9 cellular contexts compared by ENCODE assay signal in the genomic region with DNA sequence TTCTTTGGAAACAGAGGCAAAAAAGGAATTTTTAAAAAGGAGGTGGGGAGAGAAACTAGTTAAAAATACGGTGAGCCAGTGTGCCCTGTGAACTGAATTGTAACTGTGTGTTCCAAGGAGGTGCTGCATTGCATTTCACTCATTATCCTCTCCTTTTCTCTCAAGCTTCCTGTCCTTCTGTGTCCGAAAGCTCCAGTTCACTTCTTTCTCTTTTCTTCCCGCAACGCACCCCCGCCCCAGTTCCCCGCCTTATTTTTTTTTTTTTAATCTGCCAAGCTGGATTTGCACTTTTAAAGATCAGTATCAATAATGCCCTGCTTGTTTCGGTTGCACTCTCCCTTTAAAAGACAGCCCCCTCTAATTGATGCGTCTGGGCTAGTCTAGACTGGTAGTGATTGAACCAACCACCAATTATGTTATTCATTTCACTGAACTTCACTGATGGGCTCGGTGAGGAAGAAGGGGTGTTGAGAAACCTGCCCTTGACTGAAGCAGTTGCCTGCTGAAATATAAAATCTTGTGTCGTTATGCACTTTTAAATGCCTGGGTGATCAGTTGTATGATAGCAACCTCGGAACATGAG. TPM values are rescaled to one million over a fixed set of nuclear protein-coding genes. Genes with fewer than 3 reads are reported as not detected.
DNase-seq lines count a peak whose midpoint lies in the region; ATAC-seq and TF ChIP-seq lines count a peak whose summit lies in the region.
"Had no signal": no experiment of that assay in that cellular context is flagged by ENCODE, and none has a peak within 500 bp of the region (broad histone marks: within the 10 kb centered on the region; RNA-seq: fewer than 3 reads in every experiment).

No MANE protein-coding gene starts in this region.

- peaks cover 39% of the 10 kb centered on the region for H3K4me1 Mint-ChIP-seq in GM23338

- H3K36me3 ChIP-seq in GM23338 (ENCODE audit: insufficient read depth) (no peaks in the 10 kb centered on the region), SJSA1 (peaks cover 19% of the 10 kb centered on the region), gastrocnemius medialis (no peaks in the 10 kb centered on the region), spleen (no peaks in the 10 kb centered on the region)

- H3K9me3 Mint-ChIP-seq in GM23338: no peaks in the 10 kb centered on the region

- H3K27ac ChIP-seq in GM23338 (ENCODE audit: low read depth): no peak overlapping the region
- peak overlapping the region; percentile 86 for H3K27ac ChIP-seq in SJSA1
- peak overlapping the region; percentile 86 to 92 (median 88) for H3K27ac ChIP-seq in gastrocnemius medialis
- H3K27ac ChIP-seq in spleen: no peak overlapping the region

- no peaks in the 10 kb centered on the region for H3K36me3 Mint-ChIP-seq in GM23338 (ENCODE audit: low read depth)

- H3F3A ChIP-seq in GM23338 (replicated peaks; ENCODE audit: low read depth): no peaks in the 10 kb centered on the region

- H3K79me2 ChIP-seq in GM23338 (replicated peaks; ENCODE audit: insufficient read depth): no peaks in the 10 kb centered on the region; the same call in 1 of the 2 replicates

- H3K9me3 ChIP-seq in SJSA1 (replicated peaks) (no peaks in the 10 kb centered on the region), gastrocnemius medialis (no peaks in the 10 kb centered on the region), spleen (no peaks in the 10 kb centered on the region)

- H4K20me1 ChIP-seq in GM23338 (replicated peaks; ENCODE audit: insufficient read depth): no peaks in the 10 kb centered on the region

- TF ChIP-seq POLR2A in gastrocnemius medialis (IDR thresholded peaks at IDR 0.05): no peak
- TF ChIP-seq POLR2A in spleen (IDR thresholded peaks at IDR 0.05): no peak

- 47 to 64% (median 55%) methylated on average over 11 of the region's 11 CpGs for WGBS in spleen, 5 donors

- no peak for ATAC-seq in GM23338
- no peak for ATAC-seq in gastrocnemius medialis
- ATAC-seq in HG03135 (IDR thresholded peaks at IDR 0.05; ENCODE audit: unreplicated experiment): no peak

- H2AFZ ChIP-seq in GM23338: peak overlapping the region; percentile 2; the same call in 1 of the 2 replicates

- H3K4me3 Mint-ChIP-seq in GM23338: peak overlapping the region; percentile 19

- no peak for TF ChIP-seq CTCF in GM23338 (conservative IDR thresholded peaks at IDR 0.05; ENCODE audit: low read depth in 2 of 2)
- TF ChIP-seq CTCF in foreskin fibroblast (IDR thresholded peaks at IDR 0.05; ENCODE audit: low read depth, low read length): no peak
- TF ChIP-seq CTCF in gastrocnemius medialis (IDR thresholded peaks at IDR 0.05 in 4 of 5, conservative IDR thresholded peaks at IDR 0.05 in 1 of 5): no peak
- TF ChIP-seq CTCF in spleen (IDR thresholded peaks at IDR 0.05 in 8 of 11, conservative IDR thresholded peaks at IDR 0.05 in 3 of 11): no peak

- H3K4me2 ChIP-seq in GM23338: peak overlapping the region; percentile 50

- in situ Hi-C loops in gastrocnemius medialis (cut with MboI; ENCODE audit: low sequenced_read_pairs in 4 of 4): loop anchor here in 2 of 4 donors (10.0 kb wide), 2 partner anchors 107 to 443 kb away; no protein-coding TSS in a partner anchor

- DNase-seq in GM23338 (ENCODE audit: low spot score) (peak; percentile 26), SJSA1 (ENCODE audit: low read depth in 1 of 2, low spot score in 2 of 2) (peak in 1 of 2 experiments; percentile 66), foreskin fibroblast (peak in 1 of 2 donors; percentile 61), gastrocnemius medialis (no peak), spleen (no peak), NOMO-1 (lab: John Stamatoyannopoulos, UW; ENCODE audit: unreplicated experiment in 2 of 2) (no peak)
- DNase-seq in activated T-cell treated with anti-CD3 and anti-CD28 coated beads, Interleukin-2, amount 50 U/mL, for 48 hours: no peak
- DNase-seq: RPMI8226 had no signal

- H3K27me3 ChIP-seq in GM23338 (ENCODE audit: insufficient read depth) (peaks cover 33% of the 10 kb centered on the region), SJSA1 (replicated peaks) (no peaks in the 10 kb centered on the region), gastrocnemius medialis (no peaks in the 10 kb centered on the region), spleen (replicated peaks in 1 of 7) (peaks cover 0 to 74% (median 20%) of the 10 kb centered on the region in 7 donors)

- peak overlapping the region; percentile 21; the same call in 1 of the 2 replicates for H3K27ac Mint-ChIP-seq in GM23338

- no peaks in the 10 kb centered on the region for H3K9me2 ChIP-seq in GM23338 (ENCODE audit: insufficient read depth)

- intact Hi-C loops in gastrocnemius medialis (cut with DNase I; ENCODE audit: low total_unique reads) (loop anchor here (1.0 to 10.0 kb wide), 3 partner anchors 59 to 803 kb away; a partner anchor contains a TSS), spleen (cut with DNase I; ENCODE audit: low total_unique reads) (no loop called here)

- H3K27me3 Mint-ChIP-seq in GM23338 (ENCODE audit: insufficient read depth, low read depth, poor library complexity): peaks cover 23% of the 10 kb centered on the region

- peaks cover 40% of the 10 kb centered on the region for H3K4me1 ChIP-seq in GM23338 (ENCODE audit: insufficient read depth)
- H3K4me1 ChIP-seq in SJSA1 (replicated peaks): peaks cover 25% of the 10 kb centered on the region
- H3K4me1 ChIP-seq in gastrocnemius medialis: peaks cover 16 to 20% of the 10 kb centered on the region in 2 donors
- H3K4me1 ChIP-seq in spleen: peaks cover 0 to 24% (median 8%) of the 10 kb centered on the region in 6 donors

- H3K4me3 ChIP-seq in GM23338 (no peak overlapping the region), SJSA1 (peak overlapping the region; percentile 42), foreskin fibroblast (ENCODE audit: low read depth in 1 of 2, low read length in 2 of 2) (peak overlapping the region; percentile 85 to 93), gastrocnemius medialis (peak overlapping the region; percentile 59 to 65 (median 60)), spleen (peak overlapping the region in 1 of 8 donors; percentile 25)

TF ChIP-seq in GM23338, 12 proteins besides CTCF, POLR2A, EP300 and RAD21 (continues in another document):
- TF ChIP-seq CREB1 (CRISPR knock-in tag; IDR thresholded peaks at IDR 0.05; ENCODE audit: low read depth): no peak
- TF ChIP-seq, protein P1, sequence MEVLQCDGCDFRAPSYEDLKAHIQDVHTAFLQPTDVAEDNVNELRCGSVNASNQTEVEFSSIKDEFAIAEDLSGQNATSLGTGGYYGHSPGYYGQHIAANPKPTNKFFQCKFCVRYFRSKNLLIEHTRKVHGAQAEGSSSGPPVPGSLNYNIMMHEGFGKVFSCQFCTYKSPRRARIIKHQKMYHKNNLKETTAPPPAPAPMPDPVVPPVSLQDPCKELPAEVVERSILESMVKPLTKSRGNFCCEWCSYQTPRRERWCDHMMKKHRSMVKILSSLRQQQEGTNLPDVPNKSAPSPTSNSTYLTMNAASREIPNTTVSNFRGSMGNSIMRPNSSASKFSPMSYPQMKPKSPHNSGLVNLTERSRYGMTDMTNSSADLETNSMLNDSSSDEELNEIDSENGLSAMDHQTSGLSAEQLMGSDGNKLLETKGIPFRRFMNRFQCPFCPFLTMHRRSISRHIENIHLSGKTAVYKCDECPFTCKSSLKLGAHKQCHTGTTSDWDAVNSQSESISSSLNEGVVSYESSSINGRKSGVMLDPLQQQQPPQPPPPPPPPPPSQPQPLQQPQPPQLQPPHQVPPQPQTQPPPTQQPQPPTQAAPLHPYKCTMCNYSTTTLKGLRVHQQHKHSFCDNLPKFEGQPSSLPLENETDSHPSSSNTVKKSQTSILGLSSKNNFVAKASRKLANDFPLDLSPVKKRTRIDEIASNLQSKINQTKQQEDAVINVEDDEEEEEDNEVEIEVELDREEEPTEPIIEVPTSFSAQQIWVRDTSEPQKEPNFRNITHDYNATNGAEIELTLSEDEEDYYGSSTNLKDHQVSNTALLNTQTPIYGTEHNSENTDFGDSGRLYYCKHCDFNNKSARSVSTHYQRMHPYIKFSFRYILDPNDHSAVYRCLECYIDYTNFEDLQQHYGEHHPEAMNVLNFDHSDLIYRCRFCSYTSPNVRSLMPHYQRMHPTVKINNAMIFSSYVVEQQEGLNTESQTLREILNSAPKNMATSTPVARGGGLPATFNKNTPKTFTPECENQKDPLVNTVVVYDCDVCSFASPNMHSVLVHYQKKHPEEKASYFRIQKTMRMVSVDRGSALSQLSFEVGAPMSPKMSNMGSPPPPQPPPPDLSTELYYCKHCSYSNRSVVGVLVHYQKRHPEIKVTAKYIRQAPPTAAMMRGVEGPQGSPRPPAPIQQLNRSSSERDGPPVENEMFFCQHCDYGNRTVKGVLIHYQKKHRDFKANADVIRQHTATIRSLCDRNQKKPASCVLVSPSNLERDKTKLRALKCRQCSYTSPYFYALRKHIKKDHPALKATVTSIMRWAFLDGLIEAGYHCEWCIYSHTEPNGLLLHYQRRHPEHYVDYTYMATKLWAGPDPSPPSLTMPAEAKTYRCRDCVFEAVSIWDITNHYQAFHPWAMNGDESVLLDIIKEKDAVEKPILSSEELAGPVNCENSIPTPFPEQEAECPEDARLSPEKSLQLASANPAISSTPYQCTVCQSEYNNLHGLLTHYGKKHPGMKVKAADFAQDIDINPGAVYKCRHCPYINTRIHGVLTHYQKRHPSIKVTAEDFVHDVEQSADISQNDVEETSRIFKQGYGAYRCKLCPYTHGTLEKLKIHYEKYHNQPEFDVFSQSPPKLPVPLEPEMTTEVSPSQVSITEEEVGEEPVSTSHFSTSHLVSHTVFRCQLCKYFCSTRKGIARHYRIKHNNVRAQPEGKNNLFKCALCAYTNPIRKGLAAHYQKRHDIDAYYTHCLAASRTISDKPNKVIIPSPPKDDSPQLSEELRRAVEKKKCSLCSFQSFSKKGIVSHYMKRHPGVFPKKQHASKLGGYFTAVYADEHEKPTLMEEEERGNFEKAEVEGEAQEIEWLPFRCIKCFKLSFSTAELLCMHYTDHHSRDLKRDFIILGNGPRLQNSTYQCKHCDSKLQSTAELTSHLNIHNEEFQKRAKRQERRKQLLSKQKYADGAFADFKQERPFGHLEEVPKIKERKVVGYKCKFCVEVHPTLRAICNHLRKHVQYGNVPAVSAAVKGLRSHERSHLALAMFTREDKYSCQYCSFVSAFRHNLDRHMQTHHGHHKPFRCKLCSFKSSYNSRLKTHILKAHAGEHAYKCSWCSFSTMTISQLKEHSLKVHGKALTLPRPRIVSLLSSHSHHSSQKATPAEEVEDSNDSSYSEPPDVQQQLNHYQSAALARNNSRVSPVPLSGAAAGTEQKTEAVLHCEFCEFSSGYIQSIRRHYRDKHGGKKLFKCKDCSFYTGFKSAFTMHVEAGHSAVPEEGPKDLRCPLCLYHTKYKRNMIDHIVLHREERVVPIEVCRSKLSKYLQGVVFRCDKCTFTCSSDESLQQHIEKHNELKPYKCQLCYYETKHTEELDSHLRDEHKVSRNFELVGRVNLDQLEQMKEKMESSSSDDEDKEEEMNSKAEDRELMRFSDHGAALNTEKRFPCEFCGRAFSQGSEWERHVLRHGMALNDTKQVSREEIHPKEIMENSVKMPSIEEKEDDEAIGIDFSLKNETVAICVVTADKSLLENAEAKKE (CRISPR knock-in tag; IDR thresholded peaks at IDR 0.05): no peak

RNA-seq across cellular contexts. Expression of a gene that starts 18.5 kb away (rescaled TPM):
- total RNA-seq in GM23338 (2014; rRNA removed; shearing (Covaris generic)): not detected in 2 replicates
- polyA plus RNA-seq in GM23338 (2016; fragmentation: Nextera tagmentation; extraction: Ambion mirVana) (not detected in 2 replicates), spleen (not detected)
- 0.42 TPM in 1 of 2 replicates, not detected in the other for total RNA-seq in SJSA1 (2014; rRNA removed; shearing (Covaris generic))
- total RNA-seq in gastrocnemius medialis (under 1 TPM in 1 of 4 donors, not detected in 3; 0.66 TPM), spleen (under 1 TPM in 2 of 7 donors, not detected in 5; 0.61 to 0.64 TPM)

Comparison
In these comparisons a context has a peak if more than half of its experiments do, and no peak if none do; other contexts are left out.
1. H3K27ac ChIP-seq: peak in SJSA1 (single experiment) and gastrocnemius medialis (4 of 4); none in GM23338 (single experiment) and spleen (0 of 8).